Comparison of ENCODE assay signal across 9 cellular contexts in the genomic region with DNA sequence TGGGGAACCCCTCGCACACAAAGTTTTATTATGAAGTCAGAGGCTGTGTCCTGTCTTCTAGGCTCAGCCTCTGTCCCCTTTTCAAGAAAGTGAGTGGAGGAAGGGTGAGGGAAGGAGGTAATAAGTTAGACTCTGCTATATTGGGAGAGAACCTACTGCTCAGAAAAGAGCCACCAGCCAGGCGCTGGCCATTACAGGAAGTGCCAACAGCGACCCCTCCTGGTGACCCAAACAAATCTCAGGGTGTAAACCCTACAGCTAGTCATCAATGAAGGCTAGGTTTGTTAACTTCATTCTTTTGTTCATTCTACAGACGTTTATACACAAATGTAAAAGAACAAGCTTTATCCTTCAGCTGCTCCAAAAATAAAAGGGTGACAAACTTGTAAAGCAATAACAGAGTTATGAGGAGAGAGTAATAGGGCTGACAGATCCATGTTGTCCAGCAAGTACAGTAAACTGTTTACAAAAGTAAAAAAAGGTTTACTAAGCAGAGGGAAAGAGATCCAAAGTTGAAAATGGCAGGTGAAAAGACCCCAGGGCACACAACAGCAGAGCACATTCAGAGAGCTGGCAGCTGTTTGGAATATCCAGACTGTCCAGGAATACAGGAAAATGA.
A peak's percentile ranks its signal among the peaks of the same experiment; 100 is the strongest.
DNase-seq lines count a peak whose midpoint lies in the region; ATAC-seq and TF ChIP-seq lines count a peak whose summit lies in the region.
"Had no signal": no experiment of that assay in that cellular context is flagged by ENCODE, and none has a peak within 500 bp of the region (broad histone marks: within the 10 kb centered on the region; RNA-seq: fewer than 3 reads in every experiment).

No MANE protein-coding gene starts in this region.

- ATAC-seq in HG03135 (IDR thresholded peaks at IDR 0.05; ENCODE audit: unreplicated experiment) (peak; percentile 52), GM19328 (IDR thresholded peaks at IDR 0.05; ENCODE audit: unreplicated experiment) (no peak), HG02642 (IDR thresholded peaks at IDR 0.05; ENCODE audit: poor library complexity, unreplicated experiment) (no peak)

- no peak overlapping the region for H3K4me3 ChIP-seq in epithelial cell of proximal tubule (ENCODE audit: low read depth, low read length)
- H3K4me3 ChIP-seq: BLaER1 had no signal

- peak; percentile 92 for TF ChIP-seq CTCF in epithelial cell of proximal tubule (conservative IDR thresholded peaks at IDR 0.05; ENCODE audit: low read depth, low read length)

- DNase-seq in NCI-H1092 (lab: John Stamatoyannopoulos, UW) (peak; percentile 17), NCI-H1092 treated with DMSO at 0.1 percent for 48 hours (lab: John Stamatoyannopoulos, UW) (no peak), RKO (ENCODE audit: low spot score) (peak; percentile 70), epithelial cell of proximal tubule (ENCODE audit: low read depth) (no peak), retina (peak; percentile 58)

Comparison
In these comparisons a context has a peak if more than half of its experiments do, and no peak if none do; other contexts are left out.
1. DNase-seq: peak in NCI-H1092 (single experiment), RKO (single experiment) and retina (single experiment); none in NCI-H1092 treated with DMSO at 0.1 percent for 48 hours (single experiment) and epithelial cell of proximal tubule (single experiment).